Comparison of ENCODE assay signal across 26 cellular contexts in the genomic region with DNA sequence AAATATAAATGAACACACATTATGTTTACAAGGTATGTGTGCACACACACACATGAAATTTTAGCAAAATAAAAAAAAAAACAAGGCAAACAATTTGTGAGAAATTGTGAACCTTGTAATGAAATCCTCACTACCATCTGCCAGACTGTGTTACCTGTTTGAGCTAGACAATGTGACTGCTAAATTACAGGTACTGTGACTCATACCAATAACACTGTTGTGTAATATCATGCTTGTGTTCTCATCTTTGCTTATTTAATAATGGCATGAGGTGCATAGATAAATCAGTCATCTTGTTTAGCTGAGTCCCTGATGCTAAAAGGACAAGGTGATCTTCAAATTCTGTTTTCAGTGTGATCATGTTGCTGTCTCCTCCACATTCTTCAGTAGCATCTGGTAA.
DNase-seq lines count a peak whose midpoint lies in the region; FAIRE-seq and TF ChIP-seq lines count a peak whose summit lies in the region.
"Had no signal": no experiment of that assay in that cellular context is flagged by ENCODE, and none has a peak within 500 bp of the region (broad histone marks: within the 10 kb centered on the region; RNA-seq: fewer than 3 reads in every experiment).

No MANE protein-coding gene starts in this region.

- H3K4me2 ChIP-seq in H1 (ENCODE audit: insufficient read depth in 1 of 2, low read depth in 2 of 2, low read length in 2 of 2) (no peak overlapping the region), Karpas-422 (ENCODE audit: low read depth, low read length, poor library complexity, severe bottlenecking) (no peak overlapping the region)
- H3K4me2 ChIP-seq: A549 had no signal

- no peak overlapping the region for H2AK5ac ChIP-seq in H1 (ENCODE audit: low read depth, low read length)

- H3K4me1 ChIP-seq in H1 (replicated peaks in 1 of 4; ENCODE audit: control insufficient read depth in 3 of 4, insufficient read depth in 4 of 4, low read length in 3 of 4) = no peaks in the 10 kb centered on the region
- no peaks in the 10 kb centered on the region for H3K4me1 ChIP-seq in Karpas-422 (ENCODE audit: low read length)
- H3K4me1 ChIP-seq in ascending aorta = no peaks in the 10 kb centered on the region
- H3K4me1 ChIP-seq: A549, BE2C, Caco-2 had no signal

- H4K20me1 ChIP-seq in H1 (replicated peaks in 1 of 2; ENCODE audit: control insufficient read depth in 1 of 2, insufficient read depth in 2 of 2, low read length in 2 of 2) (no peaks in the 10 kb centered on the region), Karpas-422 (ENCODE audit: insufficient read depth, low read depth, low read length) (no peaks in the 10 kb centered on the region)

- no peak overlapping the region for H3K18ac ChIP-seq in H1 (ENCODE audit: extremely low read depth, low read length)

- no peak overlapping the region for H2BK20ac ChIP-seq in H1 (ENCODE audit: low read length)

- H2AFZ ChIP-seq in H1 (ENCODE audit: low read length) (no peak overlapping the region), Karpas-422 (ENCODE audit: low read length) (no peak overlapping the region)

- H3K27me3 ChIP-seq in H1 (replicated peaks in 1 of 4; ENCODE audit: control insufficient read depth in 3 of 4, extremely low read depth in 1 of 4, insufficient read depth in 3 of 4, low read length in 3 of 4) (no peaks in the 10 kb centered on the region), Karpas-422 (ENCODE audit: low read length) (no peaks in the 10 kb centered on the region), ascending aorta (no peaks in the 10 kb centered on the region)
- H3K27me3 ChIP-seq: BE2C, ovary had no signal

- no peak overlapping the region for H3K56ac ChIP-seq in H1 (replicated peaks; ENCODE audit: insufficient read length, low read depth, low read length)

- H4K5ac ChIP-seq in H1 (ENCODE audit: insufficient read length, low read depth, low read length) = no peak overlapping the region

- no peak overlapping the region for H3K23ac ChIP-seq in H1 (ENCODE audit: insufficient read length)

- CTCF ChIA-PET in H1 (lab: Charles Lee; ENCODE audit: partially characterized antibody) = interaction anchor here (0.5 kb wide), 1 partner anchor 172 kb away, joined by 3 read pairs; no protein-coding TSS in a partner anchor

- TF ChIP-seq EP300 in H1 (IDR thresholded peaks at IDR 0.05; ENCODE audit: borderline replicate concordance in 1 of 2, low read depth in 2 of 2, low read length in 2 of 2) = no peak

- H3K79me2 ChIP-seq in H1 (ENCODE audit: control insufficient read depth in 1 of 2, insufficient read depth in 2 of 2, low read length in 2 of 2) (no peaks in the 10 kb centered on the region), Karpas-422 (ENCODE audit: low read length) (no peaks in the 10 kb centered on the region)

- no peaks in the 10 kb centered on the region for H3K23me2 ChIP-seq in H1 (ENCODE audit: low read depth, low read length)

- no peak overlapping the region for H3K4me3 ChIP-seq in H1 (ENCODE audit: extremely low read depth in 1 of 4, insufficient read depth in 2 of 4, low read depth in 3 of 4, low read length in 4 of 4)
- no peak overlapping the region for H3K4me3 ChIP-seq in Karpas-422 (ENCODE audit: low read length)
- no peak overlapping the region for H3K4me3 ChIP-seq in ascending aorta
- H3K4me3 ChIP-seq: A549, ovary had no signal

- FAIRE-seq in H1 (lab: Jason Lieb, UNC) = peak; percentile 39
- FAIRE-seq: A549, endothelial cell of umbilical vein, H54 had no signal

- intact Hi-C loops in ascending aorta (cut with DNase I) = no loop called here

- no peak overlapping the region for H3K27ac ChIP-seq in H1 (ENCODE audit: low read depth, low read length)
- H3K27ac ChIP-seq in Karpas-422 (ENCODE audit: low read length) = no peak overlapping the region
- H3K27ac ChIP-seq in ascending aorta = no peak overlapping the region
- H3K27ac ChIP-seq: A549, ovary had no signal

- TF ChIP-seq POLR2A in H1 (IDR thresholded peaks at IDR 0.05; ENCODE audit: control extremely low read depth in 1 of 2, low read depth in 2 of 2, low read length in 2 of 2) = no peak

- H2BK12ac ChIP-seq in H1 (ENCODE audit: low read depth, low read length) = no peak overlapping the region

- no peak overlapping the region for H2BK15ac ChIP-seq in H1 (ENCODE audit: low read length)

- in situ Hi-C loops in G401 (cut with HindIII; ENCODE audit: low sequenced_read_pairs) = no loop called here

- H3K9me3 ChIP-seq in H1 (ENCODE audit: insufficient read depth in 2 of 2, low read depth in 1 of 2, low read length in 1 of 2) (no peaks in the 10 kb centered on the region), Karpas-422 (ENCODE audit: low read length) (peaks cover 15% of the 10 kb centered on the region), ascending aorta (no peaks in the 10 kb centered on the region)
- H3K9me3 ChIP-seq: A549, BE2C, Caco-2, ovary had no signal

- H3K9ac ChIP-seq in H1 (replicated peaks in 1 of 4; ENCODE audit: extremely low read depth in 1 of 4, low read depth in 3 of 4, low read length in 3 of 4) (no peak overlapping the region), Karpas-422 (ENCODE audit: low read length) (no peak overlapping the region)

- H4K8ac ChIP-seq in H1 (ENCODE audit: extremely low read depth, insufficient read depth, low read length) = no peak overlapping the region

- H3K36me3 ChIP-seq in H1 (ENCODE audit: control insufficient read depth in 2 of 4, insufficient read depth in 4 of 4, low read length in 3 of 4) (no peaks in the 10 kb centered on the region), Karpas-422 (ENCODE audit: insufficient read depth, low read length) (no peaks in the 10 kb centered on the region), ascending aorta (no peaks in the 10 kb centered on the region)
- H3K36me3 ChIP-seq: BE2C, ovary had no signal

- TF ChIP-seq CTCF in H1 (IDR thresholded peaks at IDR 0.05; ENCODE audit: control extremely low read depth in 1 of 3, insufficient read depth in 1 of 3, low read depth in 1 of 3, low read length in 3 of 3) = no peak
- no peak for TF ChIP-seq CTCF in ascending aorta (IDR thresholded peaks at IDR 0.05)

- no peak overlapping the region for H3K14ac ChIP-seq in H1 (ENCODE audit: insufficient read length)

- H2BK5ac ChIP-seq in H1 (ENCODE audit: low read depth, low read length) = no peak overlapping the region

- H2BK120ac ChIP-seq in H1 (replicated peaks; ENCODE audit: low read depth, low read length) = no peak overlapping the region

- TF ChIP-seq RAD21 in H1 (IDR thresholded peaks at IDR 0.05 in 1 of 2, conservative IDR thresholded peaks at IDR 0.05 in 1 of 2; ENCODE audit: low read depth in 2 of 2, low read length in 2 of 2) = no peak

- H3K9me2 ChIP-seq in Karpas-422 (replicated peaks; ENCODE audit: insufficient read depth, low read length) = no peaks in the 10 kb centered on the region

- no peaks in the 10 kb centered on the region for H3K79me1 ChIP-seq in H1 (ENCODE audit: low read depth, low read length)

- POLR2A ChIA-PET in H1 (lab: Charles Lee; ENCODE audit: partially characterized antibody) = no interaction called here

- no peak overlapping the region for H4K91ac ChIP-seq in H1 (replicated peaks; ENCODE audit: insufficient read length, low read length)

- peak; percentile 27 for DNase-seq in COLO668 (lab: John Stamatoyannopoulos, UW; ENCODE audit: unreplicated experiment)
- DNase-seq in NCI-H1105 treated with DMSO at 0.1 percent for 48 hours (lab: John Stamatoyannopoulos, UW) = peak; percentile 60
- peak; percentile 35 for DNase-seq in NCI-H2196 treated with DMSO at 0.1 percent for 48 hours (lab: John Stamatoyannopoulos, UW; ENCODE audit: unreplicated experiment)
- DNase-seq in H1 (ENCODE audit: low read depth in 1 of 2, low spot score in 2 of 2) = no peak
- DNase-seq in G401 (ENCODE audit: low spot score) = no peak
- DNase-seq in Karpas-422 = no peak
- DNase-seq in activated naive CD4-positive, alpha-beta T cell treated with Interleukin-2 at 50 U/mL for 16 hours = no peak
- DNase-seq in ascending aorta (ENCODE audit: low spot score in 2 of 2) = no peak
- DNase-seq: activated naive CD4-positive, alpha-beta T cell treated with anti-CD3 and anti-CD28 coated beads for 36 hours; activated T-cell treated with anti-CD3 and anti-CD28 coated beads, Interleukin-2, amount 50 U/mL, for 4 hours; amygdala; BE2C; Caco-2; central memory CD4-positive, alpha-beta T cell; dermis blood vessel endothelial cell; foreskin fibroblast; left ventricle myocardium superior; midbrain; natural killer cell; NCI-H187; ovary; right cardiac atrium; Right ventricle myocardium superior had no signal

- H3K4ac ChIP-seq in H1 (replicated peaks; ENCODE audit: insufficient read length, low read depth, low read length) = no peak overlapping the region

TF ChIP-seq in H1, 55 proteins besides CTCF, POLR2A, EP300 and RAD21:
- TF ChIP-seq SUZ12 (IDR thresholded peaks at IDR 0.05; ENCODE audit: low read length) (no peak), RNF2 (IDR thresholded peaks at IDR 0.05; ENCODE audit: borderline replicate concordance, low read depth, low read length, missing control alignments, poor library complexity, severe bottlenecking) (no peak), SP4 (IDR thresholded peaks at IDR 0.05; ENCODE audit: low read length) (no peak), CBX8 (IDR thresholded peaks at IDR 0.05; ENCODE audit: borderline replicate concordance, low read depth, low read length) (no peak)

Comparison
In these comparisons a context has a peak if more than half of its experiments do, and no peak if none do; other contexts are left out.
1. DNase-seq: peak in COLO668 (single experiment), NCI-H1105 treated with DMSO at 0.1 percent for 48 hours (single experiment) and NCI-H2196 treated with DMSO at 0.1 percent for 48 hours (single experiment); none in H1 (0 of 2), G401 (single experiment), Karpas-422 (single experiment), activated naive CD4-positive, alpha-beta T cell treated with Interleukin-2 at 50 U/mL for 16 hours (single experiment) and ascending aorta (0 of 2).